21 cellular contexts compared by ENCODE assay signal in genomic region chr14:73998736-73999135, GRCh38. TPM values are rescaled to one million over a fixed set of nuclear protein-coding genes. Genes with fewer than 3 reads are reported as not detected.
DNase-seq lines count a peak whose midpoint lies in the region; ATAC-seq and TF ChIP-seq lines count a peak whose summit lies in the region.
"Had no signal": no experiment of that assay in that cellular context is flagged by ENCODE, and none has a peak within 500 bp of the region (broad histone marks: within the 10 kb centered on the region; RNA-seq: fewer than 3 reads in every experiment).

No MANE protein-coding gene starts in this region.

- peak overlapping the region; percentile 51 for H3K27ac ChIP-seq in VCaP
- H3K27ac ChIP-seq: BLaER1, GM23248, PC-9, SJCRH30 had no signal

- H3K9me3 ChIP-seq in mucosa of stomach (ENCODE audit: control insufficient read depth, low read length) = no peaks in the 10 kb centered on the region
- H3K9me3 ChIP-seq: BLaER1, SJCRH30 had no signal

- intact Hi-C loops in left colon (cut with DNase I, micrococcal nuclease) = no loop called here
- intact Hi-C loops in natural killer cell (cut with micrococcal nuclease) = no loop called here
- intact Hi-C loops in Right ventricle myocardium inferior (cut with DNase I) = no loop called here

- ATAC-seq in left colon (peak; percentile 36), natural killer cell (no peak), Right ventricle myocardium inferior (no peak)

- H3K4me1 Mint-ChIP-seq in type B pancreatic cell (ENCODE audit: unreplicated experiment) = peaks cover 17% of the 10 kb centered on the region
- no peaks in the 10 kb centered on the region for H3K4me1 Mint-ChIP-seq in natural killer cell

- H3K9me3 Mint-ChIP-seq in type B pancreatic cell (no peaks in the 10 kb centered on the region), natural killer cell (no peaks in the 10 kb centered on the region)
- H3K9me3 Mint-ChIP-seq: CD4-positive, alpha-beta T cell had no signal

- no peak for DNase-seq in left colon
- DNase-seq in type B pancreatic cell (ENCODE audit: extremely low spot score, unreplicated experiment) = no peak
- DNase-seq in natural killer cell = no peak
- DNase-seq in Right ventricle myocardium inferior (ENCODE audit: missing footprints) = no peak
- DNase-seq in NCI-H1048 (lab: John Stamatoyannopoulos, UW) = no peak
- DNase-seq: ACHN; CD4-positive, alpha-beta T cell; GM23248; HCEC 1CT; KBM-7; NCI-H1092 treated with DMSO at 0.1 percent for 48 hours; NCI-H1436 treated with DMSO at 0.1 percent for 48 hours; NCI-H2029; NCI-H226; NCI-H510A treated with DMSO at 0.1 percent for 48 hours; NCI-H748 treated with DMSO at 0.1 percent for 48 hours; PC-9; SJCRH30 had no signal

- H3K4me1 ChIP-seq in mucosa of stomach (ENCODE audit: control insufficient read depth, insufficient read depth, low read length) = peaks cover 30% of the 10 kb centered on the region
- H3K4me1 ChIP-seq: SJCRH30 had no signal

- H3K9ac ChIP-seq in mucosa of stomach (ENCODE audit: low read length) = peak overlapping the region; percentile 30
- H3K9ac ChIP-seq: BLaER1, GM23248 had no signal

- no peaks in the 10 kb centered on the region for H3K27me3 Mint-ChIP-seq in type B pancreatic cell
- H3K27me3 Mint-ChIP-seq in natural killer cell (ENCODE audit: low read depth in 2 of 2) = no peaks in the 10 kb centered on the region
- H3K27me3 Mint-ChIP-seq: CD4-positive, alpha-beta T cell had no signal

- no peak overlapping the region for H3K4me3 ChIP-seq in mucosa of stomach (ENCODE audit: low read length)
- H3K4me3 ChIP-seq: BLaER1, GM23248, PC-9, SJCRH30 had no signal

- H3K36me3 ChIP-seq in mucosa of stomach (ENCODE audit: control insufficient read depth, insufficient read depth, low read length) = no peaks in the 10 kb centered on the region
- H3K36me3 ChIP-seq: SJCRH30 had no signal

- H3K4me3 Mint-ChIP-seq in type B pancreatic cell (no peak overlapping the region), natural killer cell (no peak overlapping the region)
- H3K4me3 Mint-ChIP-seq: CD4-positive, alpha-beta T cell had no signal

- peaks cover 16% of the 10 kb centered on the region for H3K36me3 Mint-ChIP-seq in type B pancreatic cell
- no peaks in the 10 kb centered on the region for H3K36me3 Mint-ChIP-seq in natural killer cell

- TF ChIP-seq CTCF in VCaP (conservative IDR thresholded peaks at IDR 0.05) (no peak), type B pancreatic cell (conservative IDR thresholded peaks at IDR 0.05) (no peak), natural killer cell (IDR thresholded peaks at IDR 0.05) (no peak)

- peak overlapping the region; percentile 87 for H3K27ac Mint-ChIP-seq in type B pancreatic cell
- no peak overlapping the region for H3K27ac Mint-ChIP-seq in natural killer cell
- H3K27ac Mint-ChIP-seq: CD4-positive, alpha-beta T cell had no signal

- no peaks in the 10 kb centered on the region for H3K27me3 ChIP-seq in mucosa of stomach (ENCODE audit: control insufficient read depth, insufficient read depth, low read length)
- H3K27me3 ChIP-seq: BLaER1, SJCRH30 had no signal

RNA-seq across cellular contexts. Expression of gene ENTPD5, which starts 20.4 kb away (rescaled TPM):
- total RNA-seq in left colon (100 to 1,000 TPM; 201 to 203 TPM), type B pancreatic cell (ENCODE audit: low replicate concordance) (22.2 and 25.8 TPM in 2 replicates), natural killer cell (10 to 100 TPM in 2 of 3 donors, 1 to 10 TPM in 1; 8.6 to 15.7 (median 13.0) TPM), Right ventricle myocardium inferior (6.2 TPM)

RNA-seq across cellular contexts. Expression of gene BBOF1, which starts 20.4 kb away (rescaled TPM):
- 1 to 10 TPM; 3.1 to 4.5 TPM for total RNA-seq in left colon
- 6.6 and 9.0 TPM in 2 replicates for total RNA-seq in type B pancreatic cell (ENCODE audit: low replicate concordance)
- 1 to 10 TPM; 3.1 to 3.6 (median 3.2) TPM for total RNA-seq in natural killer cell
- 3.0 TPM for total RNA-seq in Right ventricle myocardium inferior

RNA-seq across cellular contexts. Expression of gene COQ6, which starts 48.6 kb away (rescaled TPM):
- 10 to 100 TPM; 18.5 to 21.5 TPM for total RNA-seq in left colon
- 16.5 and 21.2 TPM in 2 replicates for total RNA-seq in type B pancreatic cell (ENCODE audit: low replicate concordance)
- total RNA-seq in natural killer cell = 10 to 100 TPM; 20.8 to 24.0 (median 21.7) TPM
- 47.2 TPM for total RNA-seq in Right ventricle myocardium inferior

RNA-seq across cellular contexts. Expression of gene FAM161B, which starts 48.8 kb away (rescaled TPM):
- total RNA-seq in left colon (1 to 10 TPM; 4.6 to 5.9 TPM), type B pancreatic cell (ENCODE audit: low replicate concordance) (3.0 and 5.3 TPM in 2 replicates), natural killer cell (1 to 10 TPM; 2.5 to 4.8 (median 3.1) TPM), Right ventricle myocardium inferior (3.7 TPM)
